1 cellular context compared by ENCODE assay signal in the genomic region with DNA sequence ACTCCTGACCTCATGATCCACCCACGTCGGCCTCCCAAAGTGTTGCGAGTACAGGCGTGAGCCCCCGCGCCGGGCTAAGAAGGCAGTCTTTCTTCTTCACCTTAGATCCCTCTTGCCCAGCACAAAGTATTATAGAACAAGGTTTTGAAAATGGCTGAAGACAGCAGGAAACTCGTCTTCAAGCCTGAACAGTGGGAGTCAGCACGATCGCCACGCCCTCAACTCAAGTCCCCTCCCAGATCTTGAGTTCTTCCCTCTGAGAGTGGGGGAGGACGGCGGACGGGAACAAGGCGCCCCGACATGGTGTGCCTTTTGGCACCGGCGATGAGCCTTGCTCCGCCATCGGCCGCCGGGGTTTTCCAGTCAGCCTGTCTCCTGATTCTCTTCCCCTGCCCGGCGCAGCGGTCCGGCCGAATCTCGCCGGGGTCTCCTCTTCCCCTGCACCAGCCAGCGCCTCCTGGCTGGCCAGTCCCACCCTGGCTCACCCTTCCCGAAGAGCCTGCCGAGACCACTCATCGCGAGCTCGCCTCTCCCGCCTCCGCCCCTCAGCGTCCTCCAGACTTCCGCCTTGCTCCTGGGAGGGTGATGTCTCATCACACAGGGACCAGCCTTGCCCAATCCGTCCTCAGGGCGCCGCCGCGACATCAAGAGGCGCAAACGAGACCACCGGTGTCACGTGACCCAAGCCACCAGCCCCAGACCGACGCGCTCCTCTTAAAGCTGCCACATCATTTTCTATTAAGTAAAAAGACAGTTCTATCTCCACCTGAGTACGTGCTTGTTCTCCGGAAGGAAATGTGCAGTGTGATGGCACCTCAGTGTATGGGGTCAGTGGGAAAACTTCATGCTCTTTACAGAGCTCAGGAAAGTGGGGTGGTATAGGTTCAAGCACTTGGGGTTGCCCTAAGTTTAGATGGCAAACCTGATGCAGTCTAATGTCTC.
TF ChIP-seq lines count a peak whose summit lies in the region.

A gene with protein sequence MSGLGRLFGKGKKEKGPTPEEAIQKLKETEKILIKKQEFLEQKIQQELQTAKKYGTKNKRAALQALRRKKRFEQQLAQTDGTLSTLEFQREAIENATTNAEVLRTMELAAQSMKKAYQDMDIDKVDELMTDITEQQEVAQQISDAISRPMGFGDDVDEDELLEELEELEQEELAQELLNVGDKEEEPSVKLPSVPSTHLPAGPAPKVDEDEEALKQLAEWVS (minus strand): TSS at position 565 of the 942 bp plus-strand sequence. CDS start 49 bp downstream, at position 516.

TF ChIP-seq in HepG2, 621 proteins besides CTCF, POLR2A, EP300 and RAD21 (continued from another document and continues in another):
- TF ChIP-seq, protein P1, sequence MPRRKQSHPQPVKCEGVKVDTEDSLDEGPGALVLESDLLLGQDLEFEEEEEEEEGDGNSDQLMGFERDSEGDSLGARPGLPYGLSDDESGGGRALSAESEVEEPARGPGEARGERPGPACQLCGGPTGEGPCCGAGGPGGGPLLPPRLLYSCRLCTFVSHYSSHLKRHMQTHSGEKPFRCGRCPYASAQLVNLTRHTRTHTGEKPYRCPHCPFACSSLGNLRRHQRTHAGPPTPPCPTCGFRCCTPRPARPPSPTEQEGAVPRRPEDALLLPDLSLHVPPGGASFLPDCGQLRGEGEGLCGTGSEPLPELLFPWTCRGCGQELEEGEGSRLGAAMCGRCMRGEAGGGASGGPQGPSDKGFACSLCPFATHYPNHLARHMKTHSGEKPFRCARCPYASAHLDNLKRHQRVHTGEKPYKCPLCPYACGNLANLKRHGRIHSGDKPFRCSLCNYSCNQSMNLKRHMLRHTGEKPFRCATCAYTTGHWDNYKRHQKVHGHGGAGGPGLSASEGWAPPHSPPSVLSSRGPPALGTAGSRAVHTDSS (CRISPR knock-in tag; conservative IDR thresholded peaks at IDR 0.05), result peak; percentile 86; the same call in 1 of the 2 replicates
- TF ChIP-seq ZNF790 (CRISPR knock-in tag; IDR thresholded peaks at IDR 0.05; ENCODE audit: borderline replicate concordance) (0 out of 2 replicates have a peak, but pooled peaks have one; percentile 19), HMG20A (CRISPR knock-in tag; IDR thresholded peaks at IDR 0.05; ENCODE audit: borderline replicate concordance) (no peak), PAF1 (CRISPR knock-in tag; IDR thresholded peaks at IDR 0.05) (no peak; the same call in 1 of the 2 replicates), GTF3A (CRISPR knock-in tag; conservative IDR thresholded peaks at IDR 0.05) (peak; percentile 99; the same call in 1 of the 2 replicates), ZNF883 (CRISPR knock-in tag; IDR thresholded peaks at IDR 0.05; ENCODE audit: not compliant biosample characterization) (peak; percentile 99), ZNF772 (CRISPR knock-in tag; IDR thresholded peaks at IDR 0.05) (peak; percentile 98), MIER2 (CRISPR knock-in tag; IDR thresholded peaks at IDR 0.05) (peak; percentile 75), ZNF614 (CRISPR knock-in tag; IDR thresholded peaks at IDR 0.05; ENCODE audit: borderline replicate concordance) (peak; percentile 98), KLF6 (CRISPR knock-in tag; IDR thresholded peaks at IDR 0.05) (peak; percentile 99), NCOR1 (IDR thresholded peaks at IDR 0.05; ENCODE audit: borderline replicate concordance, low read length) (peak; percentile 74; the same call in 1 of the 2 replicates), ZNF138 (CRISPR knock-in tag; IDR thresholded peaks at IDR 0.05; ENCODE audit: low read depth) (peak; percentile 80), KDM5B (CRISPR knock-in tag; IDR thresholded peaks at IDR 0.05; ENCODE audit: borderline replicate concordance) (peak; percentile 99), GTF2F1 (IDR thresholded peaks at IDR 0.05; ENCODE audit: low read length) (peak; percentile 98), TCF7L2 (IDR thresholded peaks at IDR 0.05; ENCODE audit: low read depth, low read length) (no peak), ZBTB20 (CRISPR knock-in tag; IDR thresholded peaks at IDR 0.05; ENCODE audit: borderline replicate concordance, low read depth) (peak; percentile 91), ZNF260 (CRISPR knock-in tag; IDR thresholded peaks at IDR 0.05; ENCODE audit: borderline replicate concordance, low read depth) (0 out of 2 replicates have a peak, but pooled peaks have one; percentile 97), PHF20 (CRISPR knock-in tag; IDR thresholded peaks at IDR 0.05) (no peak), ZNF83 (CRISPR knock-in tag; IDR thresholded peaks at IDR 0.05; ENCODE audit: borderline replicate concordance) (peak; percentile 26; the same call in 1 of the 2 replicates), ZNF547 (CRISPR knock-in tag; IDR thresholded peaks at IDR 0.05) (peak; percentile 98), ZFP36L1 (CRISPR knock-in tag; IDR thresholded peaks at IDR 0.05) (peak; percentile 98; the same call in 1 of the 2 replicates), HES4 (CRISPR knock-in tag; IDR thresholded peaks at IDR 0.05; ENCODE audit: borderline replicate concordance) (no peak; the same call in 1 of the 2 replicates), FOXJ3 (CRISPR knock-in tag; IDR thresholded peaks at IDR 0.05; ENCODE audit: borderline replicate concordance) (peak; percentile 90), ZNF263 (CRISPR knock-in tag; IDR thresholded peaks at IDR 0.05) (peak; percentile 96), ZNF432 (CRISPR knock-in tag; IDR thresholded peaks at IDR 0.05; ENCODE audit: borderline replicate concordance) (no peak), ZNF724P (CRISPR knock-in tag; IDR thresholded peaks at IDR 0.05; ENCODE audit: borderline replicate concordance) (peak; percentile 98), REPIN1 (CRISPR knock-in tag; IDR thresholded peaks at IDR 0.05; ENCODE audit: borderline replicate concordance, low read depth) (peak; percentile 95), ZNF572 (CRISPR knock-in tag; IDR thresholded peaks at IDR 0.05) (peak; percentile 76), ZNF546 (CRISPR knock-in tag; conservative IDR thresholded peaks at IDR 0.05) (peak; percentile 99), TARDBP (CRISPR knock-in tag; IDR thresholded peaks at IDR 0.05) (peak; percentile 99), PLRG1 (conservative IDR thresholded peaks at IDR 0.05) (no peak)
- TF ChIP-seq, protein P2, sequence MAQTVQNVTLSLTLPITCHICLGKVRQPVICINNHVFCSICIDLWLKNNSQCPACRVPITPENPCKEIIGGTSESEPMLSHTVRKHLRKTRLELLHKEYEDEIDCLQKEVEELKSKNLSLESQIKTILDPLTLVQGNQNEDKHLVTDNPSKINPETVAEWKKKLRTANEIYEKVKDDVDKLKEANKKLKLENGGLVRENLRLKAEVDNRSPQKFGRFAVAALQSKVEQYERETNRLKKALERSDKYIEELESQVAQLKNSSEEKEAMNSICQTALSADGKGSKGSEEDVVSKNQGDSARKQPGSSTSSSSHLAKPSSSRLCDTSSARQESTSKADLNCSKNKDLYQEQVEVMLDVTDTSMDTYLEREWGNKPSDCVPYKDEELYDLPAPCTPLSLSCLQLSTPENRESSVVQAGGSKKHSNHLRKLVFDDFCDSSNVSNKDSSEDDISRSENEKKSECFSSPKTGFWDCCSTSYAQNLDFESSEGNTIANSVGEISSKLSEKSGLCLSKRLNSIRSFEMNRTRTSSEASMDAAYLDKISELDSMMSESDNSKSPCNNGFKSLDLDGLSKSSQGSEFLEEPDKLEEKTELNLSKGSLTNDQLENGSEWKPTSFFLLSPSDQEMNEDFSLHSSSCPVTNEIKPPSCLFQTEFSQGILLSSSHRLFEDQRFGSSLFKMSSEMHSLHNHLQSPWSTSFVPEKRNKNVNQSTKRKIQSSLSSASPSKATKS (CRISPR knock-in tag; IDR thresholded peaks at IDR 0.05), result no peak
- TF ChIP-seq, protein P3, sequence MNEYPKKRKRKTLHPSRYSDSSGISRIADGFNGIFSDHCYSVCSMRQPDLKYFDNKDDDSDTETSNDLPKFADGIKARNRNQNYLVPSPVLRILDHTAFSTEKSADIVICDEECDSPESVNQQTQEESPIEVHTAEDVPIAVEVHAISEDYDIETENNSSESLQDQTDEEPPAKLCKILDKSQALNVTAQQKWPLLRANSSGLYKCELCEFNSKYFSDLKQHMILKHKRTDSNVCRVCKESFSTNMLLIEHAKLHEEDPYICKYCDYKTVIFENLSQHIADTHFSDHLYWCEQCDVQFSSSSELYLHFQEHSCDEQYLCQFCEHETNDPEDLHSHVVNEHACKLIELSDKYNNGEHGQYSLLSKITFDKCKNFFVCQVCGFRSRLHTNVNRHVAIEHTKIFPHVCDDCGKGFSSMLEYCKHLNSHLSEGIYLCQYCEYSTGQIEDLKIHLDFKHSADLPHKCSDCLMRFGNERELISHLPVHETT (CRISPR knock-in tag; conservative IDR thresholded peaks at IDR 0.05), result peak; percentile 76; the same call in 1 of the 2 replicates
- TF ChIP-seq, protein P4, sequence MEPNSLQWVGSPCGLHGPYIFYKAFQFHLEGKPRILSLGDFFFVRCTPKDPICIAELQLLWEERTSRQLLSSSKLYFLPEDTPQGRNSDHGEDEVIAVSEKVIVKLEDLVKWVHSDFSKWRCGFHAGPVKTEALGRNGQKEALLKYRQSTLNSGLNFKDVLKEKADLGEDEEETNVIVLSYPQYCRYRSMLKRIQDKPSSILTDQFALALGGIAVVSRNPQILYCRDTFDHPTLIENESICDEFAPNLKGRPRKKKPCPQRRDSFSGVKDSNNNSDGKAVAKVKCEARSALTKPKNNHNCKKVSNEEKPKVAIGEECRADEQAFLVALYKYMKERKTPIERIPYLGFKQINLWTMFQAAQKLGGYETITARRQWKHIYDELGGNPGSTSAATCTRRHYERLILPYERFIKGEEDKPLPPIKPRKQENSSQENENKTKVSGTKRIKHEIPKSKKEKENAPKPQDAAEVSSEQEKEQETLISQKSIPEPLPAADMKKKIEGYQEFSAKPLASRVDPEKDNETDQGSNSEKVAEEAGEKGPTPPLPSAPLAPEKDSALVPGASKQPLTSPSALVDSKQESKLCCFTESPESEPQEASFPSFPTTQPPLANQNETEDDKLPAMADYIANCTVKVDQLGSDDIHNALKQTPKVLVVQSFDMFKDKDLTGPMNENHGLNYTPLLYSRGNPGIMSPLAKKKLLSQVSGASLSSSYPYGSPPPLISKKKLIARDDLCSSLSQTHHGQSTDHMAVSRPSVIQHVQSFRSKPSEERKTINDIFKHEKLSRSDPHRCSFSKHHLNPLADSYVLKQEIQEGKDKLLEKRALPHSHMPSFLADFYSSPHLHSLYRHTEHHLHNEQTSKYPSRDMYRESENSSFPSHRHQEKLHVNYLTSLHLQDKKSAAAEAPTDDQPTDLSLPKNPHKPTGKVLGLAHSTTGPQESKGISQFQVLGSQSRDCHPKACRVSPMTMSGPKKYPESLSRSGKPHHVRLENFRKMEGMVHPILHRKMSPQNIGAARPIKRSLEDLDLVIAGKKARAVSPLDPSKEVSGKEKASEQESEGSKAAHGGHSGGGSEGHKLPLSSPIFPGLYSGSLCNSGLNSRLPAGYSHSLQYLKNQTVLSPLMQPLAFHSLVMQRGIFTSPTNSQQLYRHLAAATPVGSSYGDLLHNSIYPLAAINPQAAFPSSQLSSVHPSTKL (CRISPR knock-in tag; IDR thresholded peaks at IDR 0.05), result peak; percentile 88; the same call in 1 of the 2 replicates
- TF ChIP-seq, protein P5, sequence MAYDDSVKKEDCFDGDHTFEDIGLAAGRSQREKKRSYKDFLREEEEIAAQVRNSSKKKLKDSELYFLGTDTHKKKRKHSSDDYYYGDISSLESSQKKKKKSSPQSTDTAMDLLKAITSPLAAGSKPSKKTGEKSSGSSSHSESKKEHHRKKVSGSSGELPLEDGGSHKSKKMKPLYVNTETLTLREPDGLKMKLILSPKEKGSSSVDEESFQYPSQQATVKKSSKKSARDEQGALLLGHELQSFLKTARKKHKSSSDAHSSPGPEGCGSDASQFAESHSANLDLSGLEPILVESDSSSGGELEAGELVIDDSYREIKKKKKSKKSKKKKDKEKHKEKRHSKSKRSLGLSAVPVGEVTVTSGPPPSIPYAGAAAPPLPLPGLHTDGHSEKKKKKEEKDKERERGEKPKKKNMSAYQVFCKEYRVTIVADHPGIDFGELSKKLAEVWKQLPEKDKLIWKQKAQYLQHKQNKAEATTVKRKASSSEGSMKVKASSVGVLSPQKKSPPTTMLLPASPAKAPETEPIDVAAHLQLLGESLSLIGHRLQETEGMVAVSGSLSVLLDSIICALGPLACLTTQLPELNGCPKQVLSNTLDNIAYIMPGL (CRISPR knock-in tag; IDR thresholded peaks at IDR 0.05; ENCODE audit: borderline replicate concordance in 1 of 2, low read depth in 1 of 2), result peak; percentile 96 to 98; a peak in 3 of 4 replicates
- TF ChIP-seq, protein P6, sequence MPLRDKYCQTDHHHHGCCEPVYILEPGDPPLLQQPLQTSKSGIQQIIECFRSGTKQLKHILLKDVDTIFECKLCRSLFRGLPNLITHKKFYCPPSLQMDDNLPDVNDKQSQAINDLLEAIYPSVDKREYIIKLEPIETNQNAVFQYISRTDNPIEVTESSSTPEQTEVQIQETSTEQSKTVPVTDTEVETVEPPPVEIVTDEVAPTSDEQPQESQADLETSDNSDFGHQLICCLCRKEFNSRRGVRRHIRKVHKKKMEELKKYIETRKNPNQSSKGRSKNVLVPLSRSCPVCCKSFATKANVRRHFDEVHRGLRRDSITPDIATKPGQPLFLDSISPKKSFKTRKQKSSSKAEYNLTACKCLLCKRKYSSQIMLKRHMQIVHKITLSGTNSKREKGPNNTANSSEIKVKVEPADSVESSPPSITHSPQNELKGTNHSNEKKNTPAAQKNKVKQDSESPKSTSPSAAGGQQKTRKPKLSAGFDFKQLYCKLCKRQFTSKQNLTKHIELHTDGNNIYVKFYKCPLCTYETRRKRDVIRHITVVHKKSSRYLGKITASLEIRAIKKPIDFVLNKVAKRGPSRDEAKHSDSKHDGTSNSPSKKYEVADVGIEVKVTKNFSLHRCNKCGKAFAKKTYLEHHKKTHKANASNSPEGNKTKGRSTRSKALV (CRISPR knock-in tag; IDR thresholded peaks at IDR 0.05), result peak; percentile 92; the same call in 1 of the 2 replicates
- TF ChIP-seq, protein P7, sequence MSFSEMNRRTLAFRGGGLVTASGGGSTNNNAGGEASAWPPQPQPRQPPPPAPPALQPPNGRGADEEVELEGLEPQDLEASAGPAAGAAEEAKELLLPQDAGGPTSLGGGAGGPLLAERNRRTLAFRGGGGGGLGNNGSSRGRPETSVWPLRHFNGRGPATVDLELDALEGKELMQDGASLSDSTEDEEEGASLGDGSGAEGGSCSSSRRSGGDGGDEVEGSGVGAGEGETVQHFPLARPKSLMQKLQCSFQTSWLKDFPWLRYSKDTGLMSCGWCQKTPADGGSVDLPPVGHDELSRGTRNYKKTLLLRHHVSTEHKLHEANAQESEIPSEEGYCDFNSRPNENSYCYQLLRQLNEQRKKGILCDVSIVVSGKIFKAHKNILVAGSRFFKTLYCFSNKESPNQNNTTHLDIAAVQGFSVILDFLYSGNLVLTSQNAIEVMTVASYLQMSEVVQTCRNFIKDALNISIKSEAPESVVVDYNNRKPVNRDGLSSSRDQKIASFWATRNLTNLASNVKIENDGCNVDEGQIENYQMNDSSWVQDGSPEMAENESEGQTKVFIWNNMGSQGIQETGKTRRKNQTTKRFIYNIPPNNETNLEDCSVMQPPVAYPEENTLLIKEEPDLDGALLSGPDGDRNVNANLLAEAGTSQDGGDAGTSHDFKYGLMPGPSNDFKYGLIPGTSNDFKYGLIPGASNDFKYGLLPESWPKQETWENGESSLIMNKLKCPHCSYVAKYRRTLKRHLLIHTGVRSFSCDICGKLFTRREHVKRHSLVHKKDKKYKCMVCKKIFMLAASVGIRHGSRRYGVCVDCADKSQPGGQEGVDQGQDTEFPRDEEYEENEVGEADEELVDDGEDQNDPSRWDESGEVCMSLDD (CRISPR knock-in tag; IDR thresholded peaks at IDR 0.05; ENCODE audit: borderline replicate concordance), result peak; percentile 74; the same call in 1 of the 2 replicates
